ENCODE assay signal across 25 cellular contexts in genomic region chr17:33210240-33210639, GRCh38.
"Had no signal": no experiment of that assay in that cellular context is flagged by ENCODE, and none has a peak within 500 bp of the region (broad histone marks: within the 10 kb centered on the region; RNA-seq: fewer than 3 reads in every experiment).

No MANE protein-coding gene starts in this region.

- H3K27ac ChIP-seq: ascending aorta, cardiac muscle cell had no signal

- ATAC-seq: activated CD4-positive, alpha-beta T cell treated with anti-CD3 and anti-CD28 coated beads for 36 hours; activated CD4-positive, CD25-positive, alpha-beta regulatory T cell treated with anti-CD3 and anti-CD28 coated beads, Interleukin-2, amount 50 U/mL, for 24 hours; activated CD8-positive, alpha-beta T cell treated with anti-CD3 and anti-CD28 coated beads, Interleukin-2, amount 10 ng/mL, durations not matched to agents 7 days and 5 days; WTC11 had no signal

- H3K27me3 ChIP-seq: ascending aorta, cardiac muscle cell had no signal

- H3K36me3 ChIP-seq: ascending aorta, cardiac muscle cell had no signal

- H3K4me1 ChIP-seq: ascending aorta had no signal

- H3K4me3 ChIP-seq: ascending aorta, cardiac muscle cell had no signal

- DNase-seq: activated CD4-positive, alpha-beta T cell treated with anti-CD3 and anti-CD28 coated beads for 36 hours; activated CD4-positive, alpha-beta T cell treated with anti-CD3 and anti-CD28 coated beads, Interleukin-2, amount 10 ng/mL, durations not matched to agents 7 days and 5 days; activated CD4-positive, alpha-beta T cell treated with anti-CD3 and anti-CD28 coated beads, Interleukin-2, amount 50 U/mL, for 48 hours; activated CD8-positive, alpha-beta T cell treated with anti-CD3 and anti-CD28 coated beads, Interleukin-2, amount 10 ng/mL, durations not matched to agents 7 days and 5 days; activated gamma-delta T cell; activated naive CD4-positive, alpha-beta T cell treated with Interleukin-2 at 50 U/mL for 16 hours; activated naive CD8-positive, alpha-beta T cell treated with anti-CD3 and anti-CD28 coated beads, Interleukin-2, amount 10 ng/mL, durations not matched to agents 7 days and 5 days; activated T-cell treated with anti-CD3 and anti-CD28 coated beads, Interleukin-2, amount 50 U/mL, for 24 hours; amygdala; Kasumi-1; KG1; MM.1S; NCI-H1092; NCI-H1436 treated with DMSO at 0.1 percent for 48 hours; NCI-H1694 treated with DMSO at 0.1 percent for 48 hours; NCI-H2029; NCI-H510A; NCI-H69; NK-92 treated with Interleukin-12 subunit alpha and Interleukin-12 subunit beta, amount 100 ng/mL, for 24 hours; OCI-M1; Right ventricle myocardium superior had no signal

- H3K9me3 ChIP-seq: ascending aorta had no signal
